In genomic region chr7:151343516-151343915, GRCh38 we compare ENCODE assay signal across 1 cellular context.
TF ChIP-seq lines count a peak whose summit lies in the region.

No MANE protein-coding gene starts in this region.

TF ChIP-seq in A549, 52 proteins besides CTCF, POLR2A, EP300 and RAD21 (continued from another document):
- TF ChIP-seq REST (IDR thresholded peaks at IDR 0.05): no peak
